ENCODE assay signal across 16 cellular contexts in genomic region chr18:43570593-43570992, GRCh38.
"Had no signal": no experiment of that assay in that cellular context is flagged by ENCODE, and none has a peak within 500 bp of the region (broad histone marks: within the 10 kb centered on the region; RNA-seq: fewer than 3 reads in every experiment).

No MANE protein-coding gene starts in this region.

- H3K9me3 ChIP-seq: ascending aorta, Peyer's patch had no signal

- H3K4me1 ChIP-seq: ascending aorta, Peyer's patch had no signal

- H3K27ac ChIP-seq: ascending aorta, cardiac muscle cell, Peyer's patch, WERI-Rb-1 had no signal

- H3K4me3 ChIP-seq: ascending aorta, cardiac muscle cell, Peyer's patch had no signal

- H3K36me3 ChIP-seq: ascending aorta, cardiac muscle cell, Peyer's patch, WERI-Rb-1 had no signal

- DNase-seq: activated CD4-positive, alpha-beta T cell treated with anti-CD3 and anti-CD28 coated beads, Interleukin-2, amount 50 U/mL, for 4 hours; activated effector memory CD4-positive, alpha-beta T cell treated with anti-CD3 and anti-CD28 coated beads, Interleukin-2, amount 50 U/mL, for 16 hours; activated naive CD4-positive, alpha-beta T cell; activated naive CD4-positive, alpha-beta T cell treated with anti-CD3 and anti-CD28 coated beads, Interleukin-2, amount 50 U/mL, for 16 hours; activated naive CD8-positive, alpha-beta T cell treated with anti-CD3 and anti-CD28 coated beads for 36 hours; activated T-cell treated with anti-CD3 and anti-CD28 coated beads, Interleukin-2, amount 50 U/mL, for 1 hour; NCI-H187 treated with DMSO at 0.1 percent for 48 hours; NCI-H526 treated with DMSO at 0.1 percent for 48 hours; Peyer's patch; T1000 had no signal

- ATAC-seq: activated T-cell treated with anti-CD3 and anti-CD28 coated beads, Interleukin-2, amount 50 U/mL, for 72 hours; activated T-helper 17 cell treated with anti-CD3 and anti-CD28 coated beads, Interleukin-2, amount 50 U/mL, for 72 hours; PC-3 had no signal

- H3K27me3 ChIP-seq: ascending aorta, Peyer's patch had no signal
